ENCODE assay signal across 7 cellular contexts in genomic region chr2:18178736-18179349, GRCh38.
DNase-seq lines count a peak whose midpoint lies in the region; ATAC-seq lines count a peak whose summit lies in the region.

No MANE protein-coding gene starts in this region.

- H3K27ac ChIP-seq in iPS DF 6.9 (ENCODE audit: low read length): no peak overlapping the region

- H3K4me1 ChIP-seq in iPS DF 6.9 (ENCODE audit: control insufficient read depth, insufficient read depth, low read length): no peaks in the 10 kb centered on the region

- peak; percentile 99 for ATAC-seq in GM19351 (IDR thresholded peaks at IDR 0.05; ENCODE audit: unreplicated experiment)
- peak; percentile 96 for ATAC-seq in HG03378 (IDR thresholded peaks at IDR 0.05; ENCODE audit: unreplicated experiment)

- H3K9me3 ChIP-seq in iPS DF 6.9 (ENCODE audit: control insufficient read depth, insufficient read depth, low read length): no peaks in the 10 kb centered on the region

- DNase-seq in EL (peak; percentile 48), NCI-H526 treated with DMSO at 0.1 percent for 48 hours (lab: John Stamatoyannopoulos, UW) (peak; percentile 3), astrocyte of the hippocampus (ENCODE audit: low read depth, low spot score) (peak; percentile 72), iPS DF 6.9 (ENCODE audit: low read depth, low spot score) (peak; percentile 43)
- peak; percentile 9 for DNase-seq in stimulated activated CD8-positive, alpha-beta memory T cell treated with anti-CD3 and anti-CD28 coated beads, Interleukin-12 subunit alpha, Interleukin-12 subunit beta, amount 100 ng/mL, for 1 hour (ENCODE audit: low read depth)

- no peaks in the 10 kb centered on the region for H3K27me3 ChIP-seq in iPS DF 6.9 (ENCODE audit: control insufficient read depth, insufficient read depth, low read length)

- no CpG with 5 or more reads among the region's 1 CpG for WGBS in iPS DF 6.9 (ENCODE audit: insufficient coverage, insufficient read length)

- H3K36me3 ChIP-seq in iPS DF 6.9 (ENCODE audit: control insufficient read depth, insufficient read depth, low read length): no peaks in the 10 kb centered on the region

- no peak overlapping the region for H3K4me3 ChIP-seq in iPS DF 6.9 (ENCODE audit: low read length)

Comparison
In these comparisons a context has a peak if more than half of its experiments do, and no peak if none do; other contexts are left out.
1. DNase-seq: peak in every context shown above with its lines; median percentile 72 in astrocyte of the hippocampus; 48 in EL; 43 in iPS DF 6.9; 9 in stimulated activated CD8-positive, alpha-beta memory T cell treated with anti-CD3 and anti-CD28 coated beads, Interleukin-12 subunit alpha, Interleukin-12 subunit beta, amount 100 ng/mL, for 1 hour; 3 in NCI-H526 treated with DMSO at 0.1 percent for 48 hours.